28 cellular contexts compared by ENCODE assay signal in the genomic region with DNA sequence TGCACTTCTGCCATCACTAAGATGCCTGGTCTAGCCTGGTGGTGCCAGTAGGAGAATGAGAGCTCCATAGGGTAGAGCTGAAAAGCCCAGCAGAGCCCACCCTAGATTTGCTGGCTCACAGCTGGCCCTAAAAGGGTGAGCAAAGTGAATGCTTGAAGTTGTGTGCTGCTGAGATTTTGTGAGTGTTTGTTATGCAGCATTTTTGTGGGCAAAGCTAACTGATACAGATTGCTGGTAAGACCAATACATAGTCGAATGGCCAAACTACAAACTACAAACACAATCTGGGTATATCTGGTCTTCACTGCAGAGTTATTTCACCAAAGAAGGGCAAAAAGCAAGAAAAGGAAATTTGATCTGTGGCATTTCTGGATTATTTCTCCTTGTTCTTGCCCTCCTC.
"Had no signal": no experiment of that assay in that cellular context is flagged by ENCODE, and none has a peak within 500 bp of the region (broad histone marks: within the 10 kb centered on the region; RNA-seq: fewer than 3 reads in every experiment).

No MANE protein-coding gene starts in this region.

- FAIRE-seq: colon, endometrium, endothelial cell of umbilical vein, frontal cortex had no signal

- H3K27me3 ChIP-seq: colonic mucosa, dorsolateral prefrontal cortex, esophagus muscularis mucosa, esophagus squamous epithelium, gastrocnemius medialis, gastroesophageal sphincter, heart left ventricle, heart right ventricle had no signal

- DNase-seq: colonic mucosa; cortex of kidney; dermis blood vessel endothelial cell; dorsolateral prefrontal cortex; effector CD4-positive, alpha-beta T cell; effector CD8-positive, alpha-beta T cell; effector memory CD4-positive, alpha-beta T cell; effector memory CD8-positive, alpha-beta T cell; endodermal cell; erythroblast; esophagus squamous epithelium; foreskin fibroblast; foreskin keratinocyte; foreskin melanocyte; gastrocnemius medialis; glutamatergic neuron; head of caudate nucleus; heart left ventricle; heart right ventricle had no signal

- H3K36me3 ChIP-seq: colonic mucosa, esophagus muscularis mucosa, esophagus squamous epithelium, gastrocnemius medialis, gastroesophageal sphincter, heart left ventricle, heart right ventricle had no signal

- H3K4me3 ChIP-seq: colonic mucosa, coronary artery, dorsolateral prefrontal cortex, esophagus muscularis mucosa, esophagus squamous epithelium, gastrocnemius medialis, gastroesophageal sphincter, heart left ventricle, heart right ventricle had no signal

- H3K4me1 ChIP-seq: colonic mucosa, esophagus muscularis mucosa, esophagus squamous epithelium, foreskin keratinocyte, gastrocnemius medialis, gastroesophageal sphincter, heart left ventricle, heart right ventricle had no signal

- H3K9me3 ChIP-seq: colonic mucosa, esophagus squamous epithelium, gastrocnemius medialis had no signal

- H3K27ac ChIP-seq: colonic mucosa, coronary artery, dorsolateral prefrontal cortex, epithelial cell of prostate, esophagus muscularis mucosa, esophagus squamous epithelium, foreskin keratinocyte, gastrocnemius medialis, gastroesophageal sphincter, heart left ventricle, heart right ventricle had no signal

- ATAC-seq: effector memory CD8-positive, alpha-beta T cell; esophagus mucosa; foreskin keratinocyte; gastrocnemius medialis; gastroesophageal sphincter; heart left ventricle; heart right ventricle had no signal
